27 cellular contexts compared by ENCODE assay signal in genomic region chr7:37673523-37673922, GRCh38. TPM values are rescaled to one million over a fixed set of nuclear protein-coding genes. Genes with fewer than 3 reads are reported as not detected.
"Had no signal": no experiment of that assay in that cellular context is flagged by ENCODE, and none has a peak within 500 bp of the region (broad histone marks: within the 10 kb centered on the region; RNA-seq: fewer than 3 reads in every experiment).

No MANE protein-coding gene starts in this region.

- H3K36me3 ChIP-seq: colonic mucosa, esophagus squamous epithelium, gastrocnemius medialis, heart right ventricle, left lung, lower lobe of right lung had no signal

- H3K27me3 ChIP-seq: colonic mucosa, esophagus squamous epithelium, gastrocnemius medialis, heart right ventricle, left lung had no signal

- DNase-seq: colonic mucosa; cortex of kidney; effector CD8-positive, alpha-beta T cell; effector memory CD8-positive, alpha-beta T cell; endodermal cell; erythroblast; esophagus squamous epithelium; foreskin fibroblast; foreskin melanocyte; gastrocnemius medialis; glutamatergic neuron; head of caudate nucleus; heart right ventricle; hippocampal formation; left cardiac atrium; left lung; left ventricle myocardium superior; lower lobe of right lung; mesenchymal stem cell; mucosa of descending colon had no signal

- H3K27ac ChIP-seq: colonic mucosa, epithelial cell of prostate, esophagus squamous epithelium, gastrocnemius medialis, lower lobe of right lung had no signal

- H3K9me3 ChIP-seq: colonic mucosa, esophagus squamous epithelium, gastrocnemius medialis, heart right ventricle, left lung, lower lobe of right lung, mucosa of descending colon had no signal

- H3K4me3 ChIP-seq: colonic mucosa, esophagus squamous epithelium, gastrocnemius medialis, heart right ventricle, left lung, lower lobe of right lung, mucosa of descending colon had no signal

- H3K4me1 ChIP-seq: colonic mucosa, esophagus squamous epithelium, gastrocnemius medialis had no signal

RNA-seq across cellular contexts. Expression of gene GPR141, which starts 10.0 kb away (rescaled TPM):
- total RNA-seq: chondrocyte, gastrocnemius medialis, glomerular endothelial cell, kidney epithelial cell, lung microvascular endothelial cell, myocyte had no signal
- polyA plus RNA-seq: keratinocyte had no signal
